17 cellular contexts compared by ENCODE assay signal in genomic region chr3:29141197-29141911, GRCh38.
A peak's percentile ranks its signal among the peaks of the same experiment; 100 is the strongest.
DNase-seq lines count a peak whose midpoint lies in the region; ATAC-seq and TF ChIP-seq lines count a peak whose summit lies in the region.
"Had no signal": no experiment of that assay in that cellular context is flagged by ENCODE, and none has a peak within 500 bp of the region (broad histone marks: within the 10 kb centered on the region; RNA-seq: fewer than 3 reads in every experiment).

No MANE protein-coding gene starts in this region.

- H3K36me3 ChIP-seq in PC-3 (ENCODE audit: low read depth, low read length) = no peaks in the 10 kb centered on the region
- no peaks in the 10 kb centered on the region for H3K36me3 ChIP-seq in right atrium auricular region
- H3K36me3 ChIP-seq in suprapubic skin = no peaks in the 10 kb centered on the region
- H3K36me3 ChIP-seq: right lobe of liver, stomach had no signal

- H2AFZ ChIP-seq in PC-3 (ENCODE audit: low read length) = peak overlapping the region; percentile 31; the same call in 1 of the 2 replicates

- H3K9me3 ChIP-seq in PC-3 (ENCODE audit: low read length) (no peaks in the 10 kb centered on the region), right atrium auricular region (no peaks in the 10 kb centered on the region), suprapubic skin (no peaks in the 10 kb centered on the region)
- H3K9me3 ChIP-seq: right lobe of liver, stomach had no signal

- H4K20me1 ChIP-seq in PC-3 (ENCODE audit: low read length) = no peaks in the 10 kb centered on the region

- intact Hi-C loops in PC-3 (cut with micrococcal nuclease) (no loop called here), sciatic nerve (cut with DNase I) (no loop called here)

- H3K4me3 ChIP-seq in AG10803 (ENCODE audit: low read length) (no peak overlapping the region), PC-3 (ENCODE audit: low read length) (no peak overlapping the region), right atrium auricular region (no peak overlapping the region), suprapubic skin (no peak overlapping the region)
- H3K4me3 ChIP-seq: right lobe of liver, stomach had no signal

- H3K27ac ChIP-seq in PC-3 (ENCODE audit: low read length) (no peak overlapping the region), right atrium auricular region (peak overlapping the region; percentile 24 to 37), suprapubic skin (no peak overlapping the region)
- H3K27ac ChIP-seq: foreskin keratinocyte, right lobe of liver had no signal

- no peaks in the 10 kb centered on the region for H3F3A ChIP-seq in PC-3 (ENCODE audit: low read length, unreplicated experiment)

- no peak for ATAC-seq in PC-3
- peak; percentile 30 for ATAC-seq in sciatic nerve
- ATAC-seq: foreskin keratinocyte, right lobe of liver had no signal

- TF ChIP-seq EP300 in suprapubic skin (IDR thresholded peaks at IDR 0.05) = no peak

- DNase-seq in AG10803 (ENCODE audit: low read depth) (peak; percentile 26), PC-3 (no peak), right atrium auricular region (ENCODE audit: low spot score) (no peak), sciatic nerve (ENCODE audit: low spot score) (no peak), glomerular visceral epithelial cell (ENCODE audit: extremely low spot score) (no peak), NCI-H226 (no peak), suprapubic skin (ENCODE audit: low spot score in 2 of 2) (no peak), HuH-7.5 (ENCODE audit: low spot score) (no peak)
- DNase-seq: activated CD4-positive, alpha-beta memory T cell treated with anti-CD3 and anti-CD28 coated beads, Interleukin-2, amount 10 ng/mL, durations not matched to agents 7 days and 5 days; foreskin keratinocyte; immature natural killer cell; naive B cell; NCI-H187 treated with DMSO at 0.1 percent for 48 hours; NCI-H774; right lobe of liver; SIG-M5; stomach had no signal

- H3K79me2 ChIP-seq in PC-3 (ENCODE audit: low read length) = no peaks in the 10 kb centered on the region

- 36% methylated on average over 4 of the region's 4 CpGs for WGBS in suprapubic skin

- CTCF ChIA-PET in PC-3 (lab: Charles Lee) = no interaction called here

- H3K9me2 ChIP-seq in PC-3 (replicated peaks; ENCODE audit: low read length) = no peaks in the 10 kb centered on the region

- no TSS peak for BruUV-seq in PC-3 (replicated peaks; lab: Mats Ljungman, UMichigan)

- TF ChIP-seq POLR2A in suprapubic skin (IDR thresholded peaks at IDR 0.05) = no peak

- TF ChIP-seq CTCF in AG10803 (conservative IDR thresholded peaks at IDR 0.05; ENCODE audit: low read length) (no peak), PC-3 (conservative IDR thresholded peaks at IDR 0.05; ENCODE audit: low read depth, low read length) (no peak), right atrium auricular region (IDR thresholded peaks at IDR 0.05) (no peak), suprapubic skin (IDR thresholded peaks at IDR 0.05) (no peak)

- no peak overlapping the region for H3K4me2 ChIP-seq in PC-3 (ENCODE audit: low read length)

- no peak overlapping the region for H3K9ac ChIP-seq in PC-3 (ENCODE audit: low read length)

- H3K27me3 ChIP-seq in PC-3 (ENCODE audit: low read length) (no peaks in the 10 kb centered on the region), right atrium auricular region (no peaks in the 10 kb centered on the region), suprapubic skin (no peaks in the 10 kb centered on the region)
- H3K27me3 ChIP-seq: foreskin keratinocyte, right lobe of liver, stomach had no signal

- POLR2A ChIA-PET in PC-3 (lab: Charles Lee; ENCODE audit: unreplicated experiment) = no interaction called here

- H3K4me1 ChIP-seq in PC-3 (ENCODE audit: insufficient read depth, low read length) (no peaks in the 10 kb centered on the region), right atrium auricular region (peaks cover 0 to 15% of the 10 kb centered on the region in 2 donors), suprapubic skin (no peaks in the 10 kb centered on the region)
- H3K4me1 ChIP-seq: right lobe of liver had no signal

Comparison
In these comparisons a context has a peak if more than half of its experiments do, and no peak if none do; other contexts are left out.
1. H3K27ac ChIP-seq: peak in right atrium auricular region (2 of 2); none in PC-3 (single experiment) and suprapubic skin (single experiment).